In the genomic region with DNA sequence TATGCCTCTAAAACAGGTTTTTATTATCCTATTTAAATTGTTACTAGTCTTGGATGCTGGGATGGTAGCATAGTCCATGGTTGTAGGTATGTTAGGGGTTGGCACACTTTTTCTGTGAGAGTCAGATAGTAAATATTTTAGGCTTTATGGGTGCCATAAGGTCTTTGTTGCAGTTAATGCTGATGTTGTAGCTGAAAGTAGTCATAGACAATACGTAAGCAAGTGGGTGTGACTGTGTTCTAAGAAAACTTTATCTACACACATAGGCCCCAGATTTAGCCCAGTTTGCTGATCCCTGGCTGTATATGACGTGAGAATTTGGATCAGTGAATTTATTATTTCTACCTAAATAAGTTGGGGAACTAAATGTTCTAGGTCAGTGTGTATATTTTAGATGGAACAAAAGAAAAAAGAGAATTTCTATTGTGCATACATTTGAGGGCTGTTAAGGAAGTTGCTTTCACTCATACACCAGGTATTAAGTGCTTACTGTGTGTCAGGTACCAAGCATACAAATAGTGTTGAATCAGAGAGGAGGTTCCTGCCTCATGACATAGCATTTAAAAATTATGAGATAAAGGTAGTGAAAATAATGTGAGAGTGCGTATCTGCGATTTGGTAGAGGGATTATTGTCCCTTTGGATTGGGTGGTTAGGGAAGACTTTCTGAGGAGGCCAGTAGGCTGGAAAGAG, we compare ENCODE assay signal across 2 cellular contexts.
TF ChIP-seq lines count a peak whose summit lies in the region.

No MANE protein-coding gene starts in this region.

TF ChIP-seq in SK-N-SH, 30 proteins besides CTCF, POLR2A, EP300 and RAD21 (continued from another document):
- no peak for TF ChIP-seq MXI1 (IDR thresholded peaks at IDR 0.05; ENCODE audit: low read depth, low read length)
- TF ChIP-seq JUND (IDR thresholded peaks at IDR 0.05), result no peak
- TF ChIP-seq, protein P1, sequence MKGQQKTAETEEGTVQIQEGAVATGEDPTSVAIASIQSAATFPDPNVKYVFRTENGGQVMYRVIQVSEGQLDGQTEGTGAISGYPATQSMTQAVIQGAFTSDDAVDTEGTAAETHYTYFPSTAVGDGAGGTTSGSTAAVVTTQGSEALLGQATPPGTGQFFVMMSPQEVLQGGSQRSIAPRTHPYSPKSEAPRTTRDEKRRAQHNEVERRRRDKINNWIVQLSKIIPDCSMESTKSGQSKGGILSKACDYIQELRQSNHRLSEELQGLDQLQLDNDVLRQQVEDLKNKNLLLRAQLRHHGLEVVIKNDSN (IDR thresholded peaks at IDR 0.05; ENCODE audit: borderline replicate concordance, low read depth), result no peak
- no peak for TF ChIP-seq SMC3 (IDR thresholded peaks at IDR 0.05; ENCODE audit: low read depth, low read length)

TF ChIP-seq in HEK293T, 16 proteins besides CTCF, POLR2A, EP300 and RAD21 (continued from another document):
- no peak for TF ChIP-seq PKNOX1 (IDR thresholded peaks at IDR 0.05)
- TF ChIP-seq HDGF (IDR thresholded peaks at IDR 0.05; ENCODE audit: borderline replicate concordance), result no peak
- TF ChIP-seq FOXA1 (IDR thresholded peaks at IDR 0.05), result no peak
- no peak for TF ChIP-seq LEF1 (IDR thresholded peaks at IDR 0.05; ENCODE audit: borderline replicate concordance)
- no peak for TF ChIP-seq FOXM1 (IDR thresholded peaks at IDR 0.05; ENCODE audit: borderline replicate concordance)
